12 cellular contexts compared by ENCODE assay signal in the genomic region with DNA sequence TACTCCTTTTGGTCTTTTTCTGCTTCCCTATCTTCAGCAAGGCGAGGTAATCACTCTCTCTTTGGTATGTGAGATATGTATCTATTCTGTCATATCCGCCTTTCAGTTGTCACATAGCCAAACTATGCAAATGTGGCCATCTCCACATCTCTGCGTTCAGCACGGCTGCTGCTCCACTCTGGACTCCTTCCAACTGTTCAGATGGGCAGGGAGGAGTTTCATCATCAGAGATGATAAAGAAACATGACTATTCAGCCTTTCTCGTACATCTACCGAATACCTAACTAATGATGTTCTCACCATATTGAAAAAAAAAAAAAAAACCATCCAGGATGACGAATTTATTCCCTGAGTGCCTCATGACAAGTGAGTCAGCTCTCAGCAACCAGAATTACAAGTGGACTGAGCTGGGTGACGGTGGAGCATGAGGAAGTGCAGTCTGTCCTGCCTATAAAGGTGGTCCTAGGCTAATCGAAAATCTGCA.
DNase-seq lines count a peak whose midpoint lies in the region; ATAC-seq, FAIRE-seq and TF ChIP-seq lines count a peak whose summit lies in the region.
"Had no signal": no experiment of that assay in that cellular context is flagged by ENCODE, and none has a peak within 500 bp of the region (broad histone marks: within the 10 kb centered on the region; RNA-seq: fewer than 3 reads in every experiment).

No MANE protein-coding gene starts in this region.

- peak; percentile 26 for FAIRE-seq in keratinocyte (lab: Jason Lieb, UNC)

- dilution Hi-C loops in keratinocyte (cut with MboI; ENCODE audit: extremely low pct_ligation_motif_present, low sequenced_read_pairs): no loop called here

- no peaks in the 10 kb centered on the region for H3K27me3 ChIP-seq in keratinocyte (ENCODE audit: control insufficient read depth, extremely low read depth, insufficient read depth, low read length)

- H2AFZ ChIP-seq in keratinocyte (ENCODE audit: control insufficient read depth, low read length): no peak overlapping the region

- no peaks in the 10 kb centered on the region for H3K4me1 ChIP-seq in keratinocyte (ENCODE audit: control insufficient read depth, extremely low read depth, insufficient read depth, low read length)

- H3K79me2 ChIP-seq in keratinocyte (ENCODE audit: control insufficient read depth, insufficient read depth, low read length): no peaks in the 10 kb centered on the region

- H3K27ac ChIP-seq in keratinocyte (ENCODE audit: control insufficient read depth, insufficient read depth, low read length): no peak overlapping the region

- no peak overlapping the region for H3K9ac ChIP-seq in keratinocyte (ENCODE audit: control insufficient read depth, extremely low read depth, insufficient read depth, low read length)

- no peaks in the 10 kb centered on the region for H3K9me3 ChIP-seq in keratinocyte (ENCODE audit: control insufficient read depth, low read depth, low read length)

- no peaks in the 10 kb centered on the region for H3K36me3 ChIP-seq in keratinocyte (ENCODE audit: control insufficient read depth in 2 of 2, extremely low read depth in 1 of 2, insufficient read depth in 2 of 2, low read length in 2 of 2)

- ATAC-seq in HG02885 (IDR thresholded peaks at IDR 0.05; ENCODE audit: poor library complexity, unreplicated experiment) (no peak), HG03108 (IDR thresholded peaks at IDR 0.05; ENCODE audit: unreplicated experiment) (no peak)
- ATAC-seq: stimulated activated naive CD8-positive, alpha-beta T cell treated with anti-CD3 and anti-CD28 coated beads, Interleukin-15, amount 100 ng/mL, for 72 hours had no signal

- no peak overlapping the region for H3K4me3 ChIP-seq in keratinocyte (ENCODE audit: control insufficient read depth in 2 of 3, extremely low read depth in 1 of 3, insufficient read depth in 2 of 3, low read depth in 1 of 3, low read length in 3 of 3)

- no peaks in the 10 kb centered on the region for H4K20me1 ChIP-seq in keratinocyte (ENCODE audit: control insufficient read depth, extremely low read depth, insufficient read depth, low read length)

- H3K9me1 ChIP-seq in keratinocyte (ENCODE audit: control insufficient read depth, extremely low read depth, insufficient read depth, low read length): no peaks in the 10 kb centered on the region

- H3K4me2 ChIP-seq in keratinocyte (ENCODE audit: control insufficient read depth, extremely low read depth, insufficient read depth, low read depth, low read length): no peak overlapping the region

- TF ChIP-seq CTCF in AG09319 (IDR thresholded peaks at IDR 0.05; ENCODE audit: low read depth, low read length) (no peak), keratinocyte (optimal IDR thresholded peaks at IDR 0.05 in 1 of 3, IDR thresholded peaks at IDR 0.05 in 1 of 3, conservative IDR thresholded peaks at IDR 0.05 in 1 of 3; ENCODE audit: extremely low read depth in 1 of 3, insufficient read depth in 2 of 3, low read length in 3 of 3) (no peak)

- DNase-seq in AG09319 (ENCODE audit: extremely low read depth, low read depth) (peak; percentile 43), LHCN-M2 (ENCODE audit: low read depth) (peak; percentile 94), amniotic stem cell (lab: John Stamatoyannopoulos, UW) (peak; percentile 95), keratinocyte (ENCODE audit: low read depth, low spot score) (peak; percentile 62), NCI-H2107 treated with DMSO at 0.1 percent for 48 hours (lab: John Stamatoyannopoulos, UW; ENCODE audit: unreplicated experiment) (no peak), GDM1 (lab: John Stamatoyannopoulos, UW) (no peak)
- DNase-seq: activated naive CD4-positive, alpha-beta T cell; KBM-7; retina; stimulated activated naive CD8-positive, alpha-beta T cell treated with anti-CD3 and anti-CD28 coated beads, Interleukin-15, amount 100 ng/mL, for 72 hours had no signal

Comparison
In these comparisons a context has a peak if more than half of its experiments do, and no peak if none do; other contexts are left out.
1. DNase-seq: peak in AG09319 (single experiment), LHCN-M2 (single experiment), amniotic stem cell (single experiment) and keratinocyte (single experiment); none in NCI-H2107 treated with DMSO at 0.1 percent for 48 hours (single experiment) and GDM1 (single experiment).